Comparison of ENCODE assay signal across 25 cellular contexts in genomic region chr6:5109436-5109835, GRCh38. TPM values are rescaled to one million over a fixed set of nuclear protein-coding genes. Genes with fewer than 3 reads are reported as not detected.
"Had no signal": no experiment of that assay in that cellular context is flagged by ENCODE, and none has a peak within 500 bp of the region (broad histone marks: within the 10 kb centered on the region; RNA-seq: fewer than 3 reads in every experiment).

No MANE protein-coding gene starts in this region.

- H2AFZ ChIP-seq: neural progenitor cell, parathyroid adenoma had no signal

- H3K27me3 ChIP-seq: colonic mucosa, gastrocnemius medialis, neural progenitor cell, suprapubic skin, transverse colon, upper lobe of right lung, vagina had no signal

- H3K36me3 ChIP-seq: colonic mucosa, gastrocnemius medialis, neural progenitor cell, suprapubic skin, transverse colon, upper lobe of right lung, vagina had no signal

- FAIRE-seq: islet of Langerhans, small intestine had no signal

- H3K27ac ChIP-seq: colonic mucosa, epithelial cell of prostate, neural progenitor cell, parathyroid adenoma, suprapubic skin, transverse colon, upper lobe of right lung, vagina had no signal

- H3K4me2 ChIP-seq: neural progenitor cell had no signal

- ATAC-seq: esophagus mucosa; gastrocnemius medialis; naive thymus-derived CD4-positive, alpha-beta T cell; stimulated activated naive CD8-positive, alpha-beta T cell treated with anti-CD3 and anti-CD28 coated beads, Interleukin-15, amount 100 ng/mL, for 72 hours; upper lobe of right lung had no signal

- H3K4me3 ChIP-seq: colonic mucosa, gastrocnemius medialis, neural progenitor cell, suprapubic skin, transverse colon, upper lobe of right lung, vagina had no signal

- H3K4me1 ChIP-seq: colonic mucosa, parathyroid adenoma, suprapubic skin, upper lobe of right lung, vagina had no signal

- DNase-seq: colonic mucosa; effector CD8-positive, alpha-beta T cell; endodermal cell; foreskin fibroblast; gastrocnemius medialis; hippocampal formation; left colon; mesenchymal stem cell; midbrain; naive thymus-derived CD4-positive, alpha-beta T cell; stimulated activated CD4-positive, alpha-beta T cell treated with anti-CD3 and anti-CD28 coated beads, Interleukin-1b, Interleukin-23, amount 100 ng/mL, for 48 hours; stimulated activated CD4-positive, alpha-beta T cell treated with anti-CD3 and anti-CD28 coated beads, Interleukin-4, amount 100 ng/mL, for 1 hour; stimulated activated CD8-positive, alpha-beta memory T cell treated with anti-CD3 and anti-CD28 coated beads, Interleukin-4, amount 100 ng/mL, for 48 hours; stimulated activated naive CD4-positive, alpha-beta T cell; stimulated activated naive CD8-positive, alpha-beta T cell treated with anti-CD3 and anti-CD28 coated beads, Interleukin-15, amount 100 ng/mL, for 72 hours; transverse colon; upper lobe of right lung had no signal

- H3K9ac ChIP-seq: neural progenitor cell, parathyroid adenoma had no signal

- H3K9me3 ChIP-seq: colonic mucosa, gastrocnemius medialis, suprapubic skin, transverse colon, upper lobe of right lung, vagina had no signal

- H3K79me2 ChIP-seq: parathyroid adenoma had no signal

RNA-seq across cellular contexts. Expression of gene PPP1R3G, which starts 24.3 kb away (rescaled TPM):
- total RNA-seq: endodermal cell had no signal
- polyA plus RNA-seq: naive thymus-derived CD4-positive, alpha-beta T cell had no signal
